8 cellular contexts compared by ENCODE assay signal in genomic region chr5:80407735-80408474, GRCh38. TPM values are rescaled to one million over a fixed set of nuclear protein-coding genes. Genes with fewer than 3 reads are reported as not detected.
DNase-seq lines count a peak whose midpoint lies in the region; ATAC-seq and TF ChIP-seq lines count a peak whose summit lies in the region.

ZFYVE16 (plus strand) TSS chr5:80408064; CDS start chr5:80434148, 26,084 bp downstream.

- peak within 1 kb of the TSS; percentile 46 to 89 (median 81) for H3K4me3 ChIP-seq in spleen

- peak within 1 kb of the TSS; percentile 95 for H3K27ac Mint-ChIP-seq in activated B cell treated with CpG ODN at 0.5 μM for 24 hours

- peaks cover 0 to 8% (median 0%) of the 10 kb centered on the region in 6 donors for H3K36me3 ChIP-seq in spleen

- H3K4me1 ChIP-seq in spleen, result peaks cover 12 to 53% (median 34%) of the 10 kb centered on the region in 6 donors

- H3K4me3 Mint-ChIP-seq in activated B cell treated with CpG ODN at 0.5 μM for 24 hours, result peak within 1 kb of the TSS; percentile 91

- 0 to 1% (median 0%) methylated on average over 25 to 64 of the region's 64 CpGs for WGBS in spleen, 5 donors

- TF ChIP-seq CTCF in activated B cell treated with CpG ODN at 0.5 μM for 24 hours (IDR thresholded peaks at IDR 0.05) (no peak), spleen (IDR thresholded peaks at IDR 0.05 in 8 of 11, conservative IDR thresholded peaks at IDR 0.05 in 3 of 11) (peak in 5 of 11 experiments; percentile 18 to 45 (median 39))

- in situ Hi-C loops in GM18951 (cut with MboI; ENCODE audit: low sequenced_read_pairs, unreplicated experiment), result no loop called here

- CTCF ChIA-PET in activated B cell treated with CpG ODN at 0.5 μM for 24 hours (lab: Charles Lee), result interaction anchor here (0.9 kb wide), 1 partner anchor 62 kb away, joined by 5 read pairs; no protein-coding TSS in a partner anchor

- H3K27me3 Mint-ChIP-seq in activated B cell treated with CpG ODN at 0.5 μM for 24 hours, result no peaks in the 10 kb centered on the region

- ATAC-seq in HG03196 (IDR thresholded peaks at IDR 0.05; ENCODE audit: unreplicated experiment), result peak; percentile 81
- ATAC-seq in activated B cell treated with CpG ODN at 0.5 μM for 24 hours (ENCODE audit: low read depth), result peak; percentile 84

- peak within 1 kb of the TSS; percentile 72 to 99 (median 98) for H3K27ac ChIP-seq in spleen

- H3K36me3 Mint-ChIP-seq in activated B cell treated with CpG ODN at 0.5 μM for 24 hours (ENCODE audit: low read depth), result peaks cover 7% of the 10 kb centered on the region

- POLR2A ChIA-PET in activated B cell treated with CpG ODN at 0.5 μM for 24 hours (lab: Charles Lee), result interaction anchor here (0.6 to 2.2 kb wide), 5 partner anchors 8 to 417 kb away, joined by 3 to 21 read pairs (median 6); partner anchors contain the start of genes DHFR, MSH3, MTX3 and SERINC5

- DNase-seq in AG08395 (ENCODE audit: low spot score) (peak; percentile 99), NCI-H226 (peak; percentile 96), activated B cell treated with CpG ODN at 0.5 μM for 24 hours (peak; percentile 95), inferior parietal cortex (ENCODE audit: extremely low spot score) (peak; percentile 99), spleen (peak; percentile 99)
- peak; percentile 96 for DNase-seq in central memory CD4-positive, alpha-beta T cell

- intact Hi-C loops in activated B cell treated with CpG ODN at 0.5 μM for 24 hours (cut with micrococcal nuclease), result loop anchor here (1.0 to 10.0 kb wide), 13 partner anchors 9 to 1870 kb away; partner anchors contain the start of genes ARSB, ATG10, FAM151B and JMY
- intact Hi-C loops in spleen (cut with DNase I; ENCODE audit: low total_unique reads), result no loop called here

- H3K9me3 ChIP-seq in spleen, result no peaks in the 10 kb centered on the region

- no peaks in the 10 kb centered on the region for H3K27me3 ChIP-seq in spleen (replicated peaks in 1 of 7)

- H3K9me3 Mint-ChIP-seq in activated B cell treated with CpG ODN at 0.5 μM for 24 hours, result no peaks in the 10 kb centered on the region

- TF ChIP-seq POLR2A in GM18951 (IDR thresholded peaks at IDR 0.05; ENCODE audit: extremely low read depth, insufficient read depth, insufficient read length) (peak; percentile 89), spleen (IDR thresholded peaks at IDR 0.05) (peak in 2 of 3 donors; percentile 53 to 71)

- peaks cover 17% of the 10 kb centered on the region for H3K4me1 Mint-ChIP-seq in activated B cell treated with CpG ODN at 0.5 μM for 24 hours

RNA-seq across cellular contexts. Expression of gene ZFYVE16, which starts in this region (rescaled TPM):
- 19.8 and 21.1 TPM in 2 replicates for total RNA-seq in activated B cell treated with CpG ODN at 0.5 μM for 24 hours
- 10 to 100 TPM; 41.3 to 67.8 (median 55.8) TPM for total RNA-seq in spleen
- polyA plus RNA-seq in spleen, result 10 to 100 TPM in 1 of 3 donors, 1 to 10 TPM in 2; 8.5 to 12.2 (median 9.5) TPM

Comparison
In these comparisons a context has a peak if more than half of its experiments do, and no peak if none do; other contexts are left out.
1. Peak in every context shown above with its lines: DNase-seq, ATAC-seq, H3K4me3 ChIP-seq and H3K27ac ChIP-seq.